Comparison of ENCODE assay signal across 18 cellular contexts in genomic region chr6:136524339-136524935, GRCh38.
A peak's percentile ranks its signal among the peaks of the same experiment; 100 is the strongest.
DNase-seq lines count a peak whose midpoint lies in the region; TF ChIP-seq lines count a peak whose summit lies in the region.
"Had no signal": no experiment of that assay in that cellular context is flagged by ENCODE, and none has a peak within 500 bp of the region (broad histone marks: within the 10 kb centered on the region; RNA-seq: fewer than 3 reads in every experiment).

No MANE protein-coding gene starts in this region.

- DNase-seq in NCI-H2196 (lab: John Stamatoyannopoulos, UW; ENCODE audit: unreplicated experiment): peak; percentile 28
- no peak for DNase-seq in NCI-H2196 treated with DMSO at 0.1 percent for 48 hours (lab: John Stamatoyannopoulos, UW; ENCODE audit: unreplicated experiment)
- DNase-seq in NCI-H748 (lab: John Stamatoyannopoulos, UW; ENCODE audit: unreplicated experiment): peak; percentile 58
- DNase-seq in substantia nigra (lab: John Stamatoyannopoulos, UW): peak in 1 of 49 donors; percentile 10
- DNase-seq in cerebellar nuclear complex (lab: John Stamatoyannopoulos, UW): no peak
- no peak for DNase-seq in RWPE1 (ENCODE audit: low spot score)
- DNase-seq in stimulated activated CD4-positive, alpha-beta T cell treated with anti-CD3 and anti-CD28 coated beads, Interleukin-2, amount 100 ng/mL, for 24 hours: no peak
- DNase-seq: activated CD8-positive, alpha-beta T cell treated with anti-CD3 and anti-CD28 coated beads for 36 hours; CD4-positive, alpha-beta T cell; central memory CD4-positive, alpha-beta T cell; foreskin fibroblast; IMR-90; left ventricle myocardium superior; Peyer's patch; spleen; stimulated activated naive B cell treated with anti-CD40 and anti-IgM and Interleukin-4, amounts not matched to agents 10 μg/mL and 1 μg/mL and 100 μg/mL, for 72 hours had no signal

- H3K36me3 ChIP-seq in endocrine pancreas (ENCODE audit: control insufficient read depth, insufficient read depth, low read length): no peaks in the 10 kb centered on the region
- H3K36me3 ChIP-seq: Peyer's patch, prostate gland, spleen had no signal

- H3K4me3 ChIP-seq in endocrine pancreas (ENCODE audit: control insufficient read depth, insufficient read depth, low read length): peak overlapping the region; percentile 57
- H3K4me3 ChIP-seq: Peyer's patch, prostate gland, spleen had no signal

- H3K4me1 ChIP-seq in endocrine pancreas (ENCODE audit: control insufficient read depth, insufficient read depth, low read length): peaks cover 35% of the 10 kb centered on the region
- H3K4me1 ChIP-seq: prostate gland had no signal

- CTCF ChIA-PET in RWPE1 (lab: Yijun Ruan, JAX): interaction anchor here (0.5 to 0.7 kb wide), 2 partner anchors 15 to 489 kb away, joined by 3 read pairs; no protein-coding TSS in a partner anchor

- H3K27ac ChIP-seq in substantia nigra (ENCODE audit: low read depth, low read length, poor library complexity, severe bottlenecking) (peak overlapping the region; percentile 98), RWPE1 (no peak overlapping the region)
- H3K27ac ChIP-seq: Peyer's patch, prostate gland, spleen had no signal

- TF ChIP-seq CTCF in RWPE1 (conservative IDR thresholded peaks at IDR 0.05; ENCODE audit: low read depth): no peak

- no peaks in the 10 kb centered on the region for H3K27me3 ChIP-seq in endocrine pancreas (ENCODE audit: control insufficient read depth, insufficient read depth, low read length)
- H3K27me3 ChIP-seq: Peyer's patch, spleen had no signal

- H3K9me3 ChIP-seq in endocrine pancreas (ENCODE audit: control insufficient read depth, low read length): no peaks in the 10 kb centered on the region
- H3K9me3 ChIP-seq: Peyer's patch, prostate gland, spleen had no signal

- POLR2A ChIA-PET in RWPE1 (lab: Yijun Ruan, JAX; ENCODE audit: low non-redundant PET): no interaction called here

- peak overlapping the region; percentile 57 for H3K9ac ChIP-seq in endocrine pancreas (ENCODE audit: control insufficient read depth, insufficient read depth, low read length)

Comparison
In these comparisons a context has a peak if more than half of its experiments do, and no peak if none do; other contexts are left out.
1. DNase-seq: peak in NCI-H2196 (single experiment) and NCI-H748 (single experiment); none in NCI-H2196 treated with DMSO at 0.1 percent for 48 hours (single experiment), cerebellar nuclear complex (0 of 2), RWPE1 (single experiment) and stimulated activated CD4-positive, alpha-beta T cell treated with anti-CD3 and anti-CD28 coated beads, Interleukin-2, amount 100 ng/mL, for 24 hours (0 of 2).